ENCODE assay signal across 8 cellular contexts in genomic region chr7:8295638-8296361, GRCh38. TPM values are rescaled to one million over a fixed set of nuclear protein-coding genes. Genes with fewer than 3 reads are reported as not detected.
DNase-seq lines count a peak whose midpoint lies in the region; ATAC-seq and TF ChIP-seq lines count a peak whose summit lies in the region.

No MANE protein-coding gene starts in this region.

- TF ChIP-seq EP300 in tibial nerve (IDR thresholded peaks at IDR 0.05), result no peak

- DNase-seq in COLO829 (ENCODE audit: low spot score) (peak; percentile 93), NCI-H1694 treated with DMSO at 0.1 percent for 48 hours (lab: John Stamatoyannopoulos, UW) (peak; percentile 93), lung (ENCODE audit: low spot score) (peak; percentile 38), tibial nerve (ENCODE audit: low spot score in 2 of 2) (peak in 1 of 2 donors; percentile 34)
- peak; percentile 16 for DNase-seq in effector CD4-positive, alpha-beta T cell

- H3K4me1 ChIP-seq in lung (ENCODE audit: control insufficient read depth in 2 of 2, insufficient read depth in 2 of 2, low read length in 2 of 2), result peaks cover 0 to 2% of the 10 kb centered on the region in 2 donors
- no peaks in the 10 kb centered on the region for H3K4me1 ChIP-seq in tibial nerve

- no peaks in the 10 kb centered on the region for H3K27me3 ChIP-seq in SU-DHL-6 (ENCODE audit: low read length)
- no peaks in the 10 kb centered on the region for H3K27me3 ChIP-seq in lung (ENCODE audit: control insufficient read depth, insufficient read depth)
- no peaks in the 10 kb centered on the region for H3K27me3 ChIP-seq in tibial nerve

- H3K36me3 ChIP-seq in SU-DHL-6 (ENCODE audit: low read length), result no peaks in the 10 kb centered on the region
- no peaks in the 10 kb centered on the region for H3K36me3 ChIP-seq in lung (ENCODE audit: control insufficient read depth in 2 of 2, insufficient read depth in 2 of 2, low read length in 2 of 2)
- H3K36me3 ChIP-seq in tibial nerve, result no peaks in the 10 kb centered on the region

- H3K9me2 ChIP-seq in SU-DHL-6 (replicated peaks; ENCODE audit: insufficient read depth, low read length), result no peaks in the 10 kb centered on the region

- no peak overlapping the region for H2AFZ ChIP-seq in SU-DHL-6 (ENCODE audit: low read depth, low read length, severe bottlenecking)

- H3K27ac ChIP-seq in SU-DHL-6 (ENCODE audit: low read depth, low read length) (no peak overlapping the region), lung (ENCODE audit: low read depth in 1 of 2, low read length in 1 of 2) (no peak overlapping the region), tibial nerve (no peak overlapping the region)

- no peak overlapping the region for H3K9ac ChIP-seq in SU-DHL-6 (ENCODE audit: low read length)

- 44 to 52% methylated on average over 6 of the region's 6 CpGs for WGBS in lung, 2 donors
- 50 to 51% methylated on average over 6 of the region's 6 CpGs for WGBS in tibial nerve, 2 donors

- peak; percentile 65 for TF ChIP-seq CTCF in SU-DHL-6 (IDR thresholded peaks at IDR 0.05; ENCODE audit: insufficient read depth, low read length, poor library complexity, severe bottlenecking)
- peak; percentile 82 for TF ChIP-seq CTCF in lung (IDR thresholded peaks at IDR 0.05; ENCODE audit: control extremely low read depth, extremely low read depth)
- TF ChIP-seq CTCF in tibial nerve (IDR thresholded peaks at IDR 0.05), result peak; percentile 59 to 77 (median 67)

- ATAC-seq in GM18870 (IDR thresholded peaks at IDR 0.05; ENCODE audit: unreplicated experiment) (peak; percentile 99), HG03045 (IDR thresholded peaks at IDR 0.05; ENCODE audit: unreplicated experiment) (peak; percentile 77), lung (ENCODE audit: insufficient read depth, low FRiP score) (peak; percentile 92)

- TF ChIP-seq POLR2A in tibial nerve (IDR thresholded peaks at IDR 0.05), result no peak

- no peaks in the 10 kb centered on the region for H3K79me2 ChIP-seq in SU-DHL-6 (ENCODE audit: insufficient read depth, low read length)

- H3K9me3 ChIP-seq in SU-DHL-6 (ENCODE audit: insufficient read depth, low read length) (no peaks in the 10 kb centered on the region), lung (ENCODE audit: control insufficient read depth in 2 of 2, insufficient read depth in 1 of 2, low read length in 1 of 2) (no peaks in the 10 kb centered on the region), tibial nerve (no peaks in the 10 kb centered on the region)

- H3F3A ChIP-seq in SU-DHL-6 (ENCODE audit: insufficient read depth), result no peaks in the 10 kb centered on the region

- H3K4me3 ChIP-seq in SU-DHL-6 (ENCODE audit: insufficient read depth, low read length, poor library complexity, severe bottlenecking), result no peak overlapping the region
- no peak overlapping the region for H3K4me3 ChIP-seq in lung
- H3K4me3 ChIP-seq in tibial nerve, result no peak overlapping the region

- H3K4me2 ChIP-seq in SU-DHL-6 (ENCODE audit: low read depth, low read length, poor library complexity, severe bottlenecking), result no peak overlapping the region

- H4K20me1 ChIP-seq in SU-DHL-6 (ENCODE audit: low read depth, low read length), result no peaks in the 10 kb centered on the region

RNA-seq across cellular contexts. Expression of gene ICA1, which starts 33.8 kb away (rescaled TPM):
- total RNA-seq in lung (10 to 100 TPM; 25.3 to 54.6 TPM), tibial nerve (10 to 100 TPM; 12.8 to 27.3 (median 20.5) TPM)
- polyA plus RNA-seq in lung, result 10 to 100 TPM; 16.5 to 36.4 TPM
